Comparison of ENCODE assay signal across 9 cellular contexts in the genomic region with DNA sequence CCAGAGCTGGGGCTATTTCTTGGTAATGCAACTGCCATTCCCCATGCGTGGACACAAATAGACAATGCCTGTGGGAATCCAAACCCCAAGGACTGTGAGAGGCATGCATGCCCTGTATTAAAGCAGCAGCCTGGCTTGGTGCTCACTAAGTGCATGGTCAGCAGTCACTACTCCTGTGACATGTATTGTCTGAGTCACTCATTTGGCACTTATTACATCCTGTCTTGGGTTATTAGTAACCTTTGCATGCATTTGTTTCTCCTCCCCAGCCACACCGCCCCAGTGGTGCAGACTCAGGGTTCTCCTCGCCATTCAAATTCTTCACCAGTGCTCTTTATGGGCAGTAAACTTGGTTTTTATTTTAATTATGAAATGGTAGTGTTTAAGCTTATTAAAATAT. TPM values are rescaled to one million over a fixed set of nuclear protein-coding genes. Genes with fewer than 3 reads are reported as not detected.
DNase-seq lines count a peak whose midpoint lies in the region; ATAC-seq and TF ChIP-seq lines count a peak whose summit lies in the region.
"Had no signal": no experiment of that assay in that cellular context is flagged by ENCODE, and none has a peak within 500 bp of the region (broad histone marks: within the 10 kb centered on the region; RNA-seq: fewer than 3 reads in every experiment).

No MANE protein-coding gene starts in this region.

- TF ChIP-seq POLR2A in heart left ventricle (IDR thresholded peaks at IDR 0.05) (no peak), adrenal gland (IDR thresholded peaks at IDR 0.05) (peak in 1 of 2 donors; percentile 13), tibial nerve (IDR thresholded peaks at IDR 0.05) (no peak)

- no peaks in the 10 kb centered on the region for H3K4me1 Mint-ChIP-seq in activated naive CD4-positive, alpha-beta T cell treated with anti-CD3 and anti-CD28 coated beads, Interleukin-2, amount 10 ng/mL, durations not matched to agents 7 days and 5 days

- H3K27me3 ChIP-seq in heart left ventricle: no peaks in the 10 kb centered on the region
- no peaks in the 10 kb centered on the region for H3K27me3 ChIP-seq in left ventricle myocardium inferior (ENCODE audit: low read depth)
- no peaks in the 10 kb centered on the region for H3K27me3 ChIP-seq in adrenal gland
- H3K27me3 ChIP-seq in lower lobe of right lung (ENCODE audit: low read depth): no peaks in the 10 kb centered on the region
- H3K27me3 ChIP-seq in tibial nerve: no peaks in the 10 kb centered on the region

- TF ChIP-seq EP300 in tibial nerve (IDR thresholded peaks at IDR 0.05): no peak

- H3K4me1 ChIP-seq in heart left ventricle (peaks cover 0 to 44% (median 14%) of the 10 kb centered on the region in 12 donors), left ventricle myocardium inferior (peaks cover 49% of the 10 kb centered on the region), adrenal gland (replicated peaks in 1 of 2) (peaks cover 4 to 13% of the 10 kb centered on the region in 2 donors), lower lobe of right lung (peaks cover 37% of the 10 kb centered on the region), tibial nerve (peaks cover 0 to 36% (median 14%) of the 10 kb centered on the region in 4 donors)

- no peak overlapping the region for H3K27ac ChIP-seq in heart left ventricle
- no peak overlapping the region for H3K27ac ChIP-seq in left ventricle myocardium inferior (replicated peaks)
- no peak overlapping the region for H3K27ac ChIP-seq in adrenal gland
- no peak overlapping the region for H3K27ac ChIP-seq in lower lobe of right lung
- no peak overlapping the region for H3K27ac ChIP-seq in tibial nerve

- H3K4me3 Mint-ChIP-seq in activated naive CD4-positive, alpha-beta T cell treated with anti-CD3 and anti-CD28 coated beads, Interleukin-2, amount 10 ng/mL, durations not matched to agents 7 days and 5 days: no peak overlapping the region
- H3K4me3 Mint-ChIP-seq: activated T-cell treated with anti-CD3 and anti-CD28 coated beads, Interleukin-2, amount 50 U/mL, for 4 hours had no signal

- CTCF ChIA-PET in activated naive CD4-positive, alpha-beta T cell treated with anti-CD3 and anti-CD28 coated beads, Interleukin-2, amount 10 ng/mL, durations not matched to agents 7 days and 5 days (lab: Charles Lee): no interaction called here

- H3K27me3 Mint-ChIP-seq in activated naive CD4-positive, alpha-beta T cell treated with anti-CD3 and anti-CD28 coated beads, Interleukin-2, amount 10 ng/mL, durations not matched to agents 7 days and 5 days: no peaks in the 10 kb centered on the region

- no peak overlapping the region for H3K4me3 ChIP-seq in heart left ventricle
- H3K4me3 ChIP-seq in left ventricle myocardium inferior: no peak overlapping the region
- no peak overlapping the region for H3K4me3 ChIP-seq in adrenal gland
- no peak overlapping the region for H3K4me3 ChIP-seq in lower lobe of right lung
- H3K4me3 ChIP-seq in tibial nerve: no peak overlapping the region

- H3K27ac Mint-ChIP-seq in activated naive CD4-positive, alpha-beta T cell treated with anti-CD3 and anti-CD28 coated beads, Interleukin-2, amount 10 ng/mL, durations not matched to agents 7 days and 5 days: no peak overlapping the region

- H3K9me3 ChIP-seq in heart left ventricle: no peaks in the 10 kb centered on the region
- no peaks in the 10 kb centered on the region for H3K9me3 ChIP-seq in left ventricle myocardium inferior (replicated peaks)
- H3K9me3 ChIP-seq in adrenal gland (replicated peaks in 1 of 3): no peaks in the 10 kb centered on the region
- no peaks in the 10 kb centered on the region for H3K9me3 ChIP-seq in lower lobe of right lung
- no peaks in the 10 kb centered on the region for H3K9me3 ChIP-seq in tibial nerve

- DNase-seq in heart left ventricle: peak in 3 of 5 donors; percentile 23 to 40 (median 34)
- DNase-seq in left ventricle myocardium inferior: no peak
- peak; percentile 32 to 71 (median 55) for DNase-seq in adrenal gland
- no peak for DNase-seq in lower lobe of right lung
- no peak for DNase-seq in NCI-H2107 (lab: John Stamatoyannopoulos, UW)
- no peak for DNase-seq in activated naive CD4-positive, alpha-beta T cell treated with anti-CD3 and anti-CD28 coated beads, Interleukin-2, amount 10 ng/mL, durations not matched to agents 7 days and 5 days
- DNase-seq in tibial nerve (ENCODE audit: low spot score in 2 of 2): no peak
- DNase-seq: activated T-cell treated with anti-CD3 and anti-CD28 coated beads, Interleukin-2, amount 50 U/mL, for 4 hours had no signal

- peak; percentile 38 to 94 (median 94) for ATAC-seq in heart left ventricle
- peak; percentile 98 for ATAC-seq in HG03378 (IDR thresholded peaks at IDR 0.05; ENCODE audit: unreplicated experiment)
- peak; percentile 66 to 80 for ATAC-seq in lower lobe of right lung

- TF ChIP-seq CTCF in heart left ventricle (IDR thresholded peaks at IDR 0.05) (no peak), left ventricle myocardium inferior (IDR thresholded peaks at IDR 0.05; ENCODE audit: borderline replicate concordance) (no peak), adrenal gland (IDR thresholded peaks at IDR 0.05) (no peak), lower lobe of right lung (IDR thresholded peaks at IDR 0.05) (no peak), tibial nerve (IDR thresholded peaks at IDR 0.05) (no peak)

- no peaks in the 10 kb centered on the region for H3K36me3 Mint-ChIP-seq in activated naive CD4-positive, alpha-beta T cell treated with anti-CD3 and anti-CD28 coated beads, Interleukin-2, amount 10 ng/mL, durations not matched to agents 7 days and 5 days

- 41 to 51% (median 49%) methylated on average over 3 of the region's 3 CpGs for WGBS in heart left ventricle, 4 donors
- WGBS in adrenal gland, 4 donors: 30 to 49% (median 46%) methylated on average over 2 to 3 of the region's 3 CpGs
- 69 to 85% methylated on average over 3 of the region's 3 CpGs for WGBS in tibial nerve, 2 donors

- H3K9me3 Mint-ChIP-seq in activated naive CD4-positive, alpha-beta T cell treated with anti-CD3 and anti-CD28 coated beads, Interleukin-2, amount 10 ng/mL, durations not matched to agents 7 days and 5 days: no peaks in the 10 kb centered on the region
- H3K9me3 Mint-ChIP-seq: activated T-cell treated with anti-CD3 and anti-CD28 coated beads, Interleukin-2, amount 50 U/mL, for 4 hours had no signal

- intact Hi-C loops in heart left ventricle (cut with DNase I): no loop called here
- intact Hi-C loops in left ventricle myocardium inferior (cut with micrococcal nuclease): no loop called here
- intact Hi-C loops in adrenal gland (cut with DNase I): no loop called here
- intact Hi-C loops in lower lobe of right lung (cut with DNase I): no loop called here

- H3K36me3 ChIP-seq in heart left ventricle: no peaks in the 10 kb centered on the region
- H3K36me3 ChIP-seq in left ventricle myocardium inferior: no peaks in the 10 kb centered on the region
- H3K36me3 ChIP-seq in adrenal gland (replicated peaks in 1 of 2): no peaks in the 10 kb centered on the region
- no peaks in the 10 kb centered on the region for H3K36me3 ChIP-seq in lower lobe of right lung
- H3K36me3 ChIP-seq in tibial nerve: no peaks in the 10 kb centered on the region

RNA-seq across cellular contexts. Expression of a gene that starts 30.2 kb away (rescaled TPM):
- total RNA-seq in heart left ventricle: 10 to 100 TPM in 8 of 9 donors, 1 to 10 TPM in 1; 7.8 to 22.3 (median 16.4) TPM
- polyA plus RNA-seq in heart left ventricle: 10 to 100 TPM in 1 of 2 donors, 1 to 10 TPM in 1; 4.1 to 16.1 TPM
- total RNA-seq in left ventricle myocardium inferior: 14.7 TPM
- total RNA-seq in adrenal gland: 10 to 100 TPM in 5 of 8 donors, 1 to 10 TPM in 3; 4.4 to 19.2 (median 12.0) TPM
- 1 to 10 TPM; 1.9 to 6.7 (median 4.9) TPM for polyA plus RNA-seq in adrenal gland
- total RNA-seq in lower lobe of right lung: 85.0 TPM
- total RNA-seq in tibial nerve: 10 to 100 TPM; 14.4 to 22.4 (median 17.9) TPM

Comparison
In these comparisons a context has a peak if more than half of its experiments do, and no peak if none do; other contexts are left out.
1. DNase-seq: peak in heart left ventricle (3 of 5) and adrenal gland (7 of 7); none in left ventricle myocardium inferior (single experiment), lower lobe of right lung (single experiment), NCI-H2107 (single experiment), activated naive CD4-positive, alpha-beta T cell treated with anti-CD3 and anti-CD28 coated beads, Interleukin-2, amount 10 ng/mL, durations not matched to agents 7 days and 5 days (single experiment) and tibial nerve (0 of 2).
2. Peak in every context shown above with its lines, with median percentiles within 50 percentile points of each other: ATAC-seq.